ENCODE assay signal across 1 cellular context in genomic region chr6:156876302-156876701, GRCh38.
TF ChIP-seq lines count a peak whose summit lies in the region.

No MANE protein-coding gene starts in this region.

TF ChIP-seq in A549, 52 proteins besides CTCF, POLR2A, EP300 and RAD21 (continued from another document):
- TF ChIP-seq FOSL2 (IDR thresholded peaks at IDR 0.05) = no peak
- TF ChIP-seq FOSL2 (CRISPR knock-in tag; IDR thresholded peaks at IDR 0.05) = no peak
- TF ChIP-seq HOXA7 (CRISPR knock-in tag; IDR thresholded peaks at IDR 0.05) = no peak
- no peak for TF ChIP-seq HOXB13 (CRISPR knock-in tag; IDR thresholded peaks at IDR 0.05; ENCODE audit: low read depth)
- TF ChIP-seq NFE2L2 (conservative IDR thresholded peaks at IDR 0.05; ENCODE audit: low read length) = no peak
